24 cellular contexts compared by ENCODE assay signal in the genomic region with DNA sequence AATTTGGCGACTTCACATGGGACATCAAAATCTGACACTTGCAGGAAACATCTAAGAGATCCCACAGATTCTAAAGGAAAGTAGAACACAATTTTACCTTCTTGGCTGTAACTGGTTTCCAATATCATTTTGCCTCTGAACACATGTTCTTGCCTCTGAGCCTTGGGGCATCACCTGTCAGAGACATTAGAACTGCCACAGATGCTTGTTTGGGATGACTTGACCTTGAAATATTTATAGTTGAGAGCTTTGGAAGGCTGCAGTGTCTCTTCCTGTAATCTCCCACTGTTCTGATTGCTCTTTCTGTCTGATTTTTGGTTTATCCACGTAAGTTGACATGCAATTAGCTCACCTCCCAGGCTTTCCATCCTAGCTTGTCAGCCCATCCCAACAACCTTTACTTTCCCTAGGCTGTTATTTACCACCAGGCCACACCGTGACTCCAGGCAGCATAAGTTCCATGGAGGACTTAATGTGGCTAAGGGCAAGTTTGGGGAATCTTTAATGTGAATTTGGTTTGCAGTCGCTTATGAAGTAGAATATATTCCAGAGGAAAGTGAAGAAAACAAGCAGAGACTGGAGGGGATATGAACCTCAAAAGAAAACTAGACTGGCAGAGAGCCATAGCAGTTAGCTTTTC.
DNase-seq lines count a peak whose midpoint lies in the region; ATAC-seq, FAIRE-seq and TF ChIP-seq lines count a peak whose summit lies in the region.
"Had no signal": no experiment of that assay in that cellular context is flagged by ENCODE, and none has a peak within 500 bp of the region (broad histone marks: within the 10 kb centered on the region; RNA-seq: fewer than 3 reads in every experiment).

No MANE protein-coding gene starts in this region.

- no peak overlapping the region for H3K18ac ChIP-seq in trophoblast cell (ENCODE audit: low read length)

- H3K27me3 ChIP-seq in bronchial epithelial cell (ENCODE audit: control insufficient read depth, insufficient read depth, low read length) (no peaks in the 10 kb centered on the region), trophoblast cell (ENCODE audit: insufficient read depth, low read length) (no peaks in the 10 kb centered on the region), skeletal muscle tissue (ENCODE audit: control insufficient read depth in 3 of 3, insufficient read depth in 3 of 3, low read length in 3 of 3) (no peaks in the 10 kb centered on the region), H7 (ENCODE audit: control insufficient read depth, insufficient read depth, low read length) (no peaks in the 10 kb centered on the region)
- H3K27me3 ChIP-seq: BE2C had no signal

- no peak overlapping the region for H2BK120ac ChIP-seq in trophoblast cell (ENCODE audit: insufficient read depth, low read length, poor library complexity)

- no peaks in the 10 kb centered on the region for H3K36me3 ChIP-seq in bronchial epithelial cell (ENCODE audit: control insufficient read depth, insufficient read depth, low read length)
- no peaks in the 10 kb centered on the region for H3K36me3 ChIP-seq in trophoblast cell (ENCODE audit: control insufficient read depth in 1 of 2, insufficient read depth in 2 of 2, low read length in 2 of 2)
- H3K36me3 ChIP-seq in skeletal muscle tissue (ENCODE audit: control insufficient read depth in 3 of 3, insufficient read depth in 3 of 3, low read length in 3 of 3): no peaks in the 10 kb centered on the region
- no peaks in the 10 kb centered on the region for H3K36me3 ChIP-seq in H7 (replicated peaks; ENCODE audit: control insufficient read depth, insufficient read depth, low read length)
- H3K36me3 ChIP-seq: BE2C had no signal

- H3K4me3 ChIP-seq in bronchial epithelial cell (ENCODE audit: low read depth, low read length): no peak overlapping the region
- no peak overlapping the region for H3K4me3 ChIP-seq in trophoblast cell (ENCODE audit: low read depth, low read length)
- H3K4me3 ChIP-seq in skeletal muscle tissue (ENCODE audit: low read length in 3 of 3): peak overlapping the region in 2 of 3 donors; percentile 2 to 6
- no peak overlapping the region for H3K4me3 ChIP-seq in H7 (ENCODE audit: insufficient read depth, low read depth, low read length)
- H3K4me3 ChIP-seq: GM23338, K562 had no signal

- H3K4me3 Mint-ChIP-seq in activated CD4-positive, alpha-beta memory T cell treated with anti-CD3 and anti-CD28 coated beads, Interleukin-2, amount 10 ng/mL, durations not matched to agents 7 days and 5 days: no peak overlapping the region
- H3K4me3 Mint-ChIP-seq: CD14-positive monocyte; CD4-positive, alpha-beta memory T cell; GM23338; HFFc6 had no signal

- H3K4me2 ChIP-seq in trophoblast cell (ENCODE audit: low read length): no peak overlapping the region
- H3K4me2 ChIP-seq: GM23338 had no signal

- H3K4ac ChIP-seq in trophoblast cell (ENCODE audit: low read depth, low read length): no peak overlapping the region

- POLR2A ChIA-PET in activated CD4-positive, alpha-beta memory T cell treated with anti-CD3 and anti-CD28 coated beads, Interleukin-2, amount 10 ng/mL, durations not matched to agents 7 days and 5 days (lab: Charles Lee): no interaction called here

- no peak overlapping the region for H2BK5ac ChIP-seq in trophoblast cell (ENCODE audit: low read depth, low read length, poor library complexity)

- ATAC-seq in GM18873 (IDR thresholded peaks at IDR 0.05; ENCODE audit: low FRiP score, unreplicated experiment): no peak
- ATAC-seq: GM23338, HCT116, K562 had no signal

- H4K8ac ChIP-seq in trophoblast cell (ENCODE audit: low read depth, low read length): no peak overlapping the region

- no peak overlapping the region for H4K12ac ChIP-seq in trophoblast cell (ENCODE audit: low read depth, low read length)

- no peaks in the 10 kb centered on the region for H3K4me1 ChIP-seq in trophoblast cell (ENCODE audit: control insufficient read depth in 1 of 2, insufficient read depth in 2 of 2, low read length in 2 of 2)
- peaks cover 11 to 22% (median 19%) of the 10 kb centered on the region in 3 donors for H3K4me1 ChIP-seq in skeletal muscle tissue (ENCODE audit: control insufficient read depth in 3 of 3, insufficient read depth in 3 of 3, low read length in 3 of 3)
- H3K4me1 ChIP-seq: BE2C had no signal

- H3K9me3 ChIP-seq in trophoblast cell (ENCODE audit: insufficient read depth, low read depth, low read length) (no peaks in the 10 kb centered on the region), skeletal muscle tissue (ENCODE audit: control insufficient read depth in 3 of 3, low read length in 3 of 3) (no peaks in the 10 kb centered on the region)
- H3K9me3 ChIP-seq: BE2C had no signal

- H2AK5ac ChIP-seq in trophoblast cell (ENCODE audit: low read length): no peak overlapping the region

- CTCF ChIA-PET in activated CD4-positive, alpha-beta memory T cell treated with anti-CD3 and anti-CD28 coated beads, Interleukin-2, amount 10 ng/mL, durations not matched to agents 7 days and 5 days (lab: Charles Lee): no interaction called here

- no peaks in the 10 kb centered on the region for H3K79me2 ChIP-seq in trophoblast cell (ENCODE audit: control insufficient read depth, insufficient read depth, low read length, poor library complexity)

- no peak overlapping the region for H2BK12ac ChIP-seq in trophoblast cell (ENCODE audit: low read length)

- no CpG with 5 or more reads among the region's 4 CpGs for WGBS in trophoblast cell (ENCODE audit: extremely low coverage, insufficient coverage, insufficient read length)

- no peaks in the 10 kb centered on the region for H3K4me1 Mint-ChIP-seq in activated CD4-positive, alpha-beta memory T cell treated with anti-CD3 and anti-CD28 coated beads, Interleukin-2, amount 10 ng/mL, durations not matched to agents 7 days and 5 days
- H3K4me1 Mint-ChIP-seq: CD4-positive, alpha-beta memory T cell; GM23338 had no signal

- no peaks in the 10 kb centered on the region for H3K27me3 Mint-ChIP-seq in activated CD4-positive, alpha-beta memory T cell treated with anti-CD3 and anti-CD28 coated beads, Interleukin-2, amount 10 ng/mL, durations not matched to agents 7 days and 5 days
- H3K27me3 Mint-ChIP-seq: CD4-positive, alpha-beta memory T cell had no signal

- no peak overlapping the region for H3K27ac ChIP-seq in trophoblast cell (ENCODE audit: low read depth, low read length)
- peak overlapping the region; percentile 96 for H3K27ac ChIP-seq in skeletal muscle tissue (ENCODE audit: low read depth, low read length)

- no peak overlapping the region for H3K9ac ChIP-seq in trophoblast cell (ENCODE audit: low read length)
- peak overlapping the region; percentile 59 to 66 (median 66) for H3K9ac ChIP-seq in skeletal muscle tissue (ENCODE audit: low read depth in 1 of 3, low read length in 3 of 3)

- FAIRE-seq in bronchial epithelial cell (lab: Jason Lieb, UNC): peak; percentile 47
- FAIRE-seq: A204.1, G401.6, GM12891, H54, HTR-8/SVneo, K562 had no signal

- H3K23ac ChIP-seq in trophoblast cell (ENCODE audit: low read length): no peak overlapping the region

- H3K14ac ChIP-seq in trophoblast cell (ENCODE audit: low read length): no peak overlapping the region

- H3K27ac Mint-ChIP-seq in activated CD4-positive, alpha-beta memory T cell treated with anti-CD3 and anti-CD28 coated beads, Interleukin-2, amount 10 ng/mL, durations not matched to agents 7 days and 5 days: no peak overlapping the region
- H3K27ac Mint-ChIP-seq: CD14-positive monocyte; CD4-positive, alpha-beta memory T cell; GM23338; HFFc6 had no signal

- DNase-seq in LHCN-M2 (ENCODE audit: low read depth): peak; percentile 41
- DNase-seq in bronchial epithelial cell (ENCODE audit: low read depth): no peak
- peak; percentile 53 to 69 for DNase-seq in trophoblast cell
- DNase-seq in activated CD4-positive, alpha-beta memory T cell treated with anti-CD3 and anti-CD28 coated beads, Interleukin-2, amount 10 ng/mL, durations not matched to agents 7 days and 5 days: no peak
- DNase-seq in H7: no peak
- no peak for DNase-seq in NCI-H510A treated with DMSO at 0.1 percent for 48 hours (lab: John Stamatoyannopoulos, UW)
- DNase-seq: ACHN; BE2C; CD4-positive, alpha-beta memory T cell; DMS53; DND-41; HFFc6; IMR-90 had no signal

- H3K79me1 ChIP-seq in trophoblast cell (ENCODE audit: low read length): no peaks in the 10 kb centered on the region

- H2AFZ ChIP-seq in trophoblast cell (ENCODE audit: insufficient read depth, low read length, poor library complexity): no peak overlapping the region
- H2AFZ ChIP-seq: GM23338 had no signal

- no peak overlapping the region for H4K91ac ChIP-seq in trophoblast cell (ENCODE audit: low read depth, low read length)

- no peaks in the 10 kb centered on the region for H3K9me3 Mint-ChIP-seq in activated CD4-positive, alpha-beta memory T cell treated with anti-CD3 and anti-CD28 coated beads, Interleukin-2, amount 10 ng/mL, durations not matched to agents 7 days and 5 days
- H3K9me3 Mint-ChIP-seq: CD14-positive monocyte, GM23338, HFFc6 had no signal

- H3K36me3 Mint-ChIP-seq in activated CD4-positive, alpha-beta memory T cell treated with anti-CD3 and anti-CD28 coated beads, Interleukin-2, amount 10 ng/mL, durations not matched to agents 7 days and 5 days (ENCODE audit: low read depth): no peaks in the 10 kb centered on the region
- H3K36me3 Mint-ChIP-seq: CD14-positive monocyte; CD4-positive, alpha-beta memory T cell had no signal

- TF ChIP-seq CTCF in bronchial epithelial cell (IDR thresholded peaks at IDR 0.05; ENCODE audit: insufficient read depth, low read length, severe bottlenecking): no peak

Comparison
In these comparisons a context has a peak if more than half of its experiments do, and no peak if none do; other contexts are left out.
1. DNase-seq: peak in LHCN-M2 (single experiment) and trophoblast cell (2 of 2); none in bronchial epithelial cell (single experiment), activated CD4-positive, alpha-beta memory T cell treated with anti-CD3 and anti-CD28 coated beads, Interleukin-2, amount 10 ng/mL, durations not matched to agents 7 days and 5 days (single experiment), H7 (single experiment) and NCI-H510A treated with DMSO at 0.1 percent for 48 hours (single experiment).
2. H3K4me3 ChIP-seq: peak in skeletal muscle tissue (2 of 3); none in bronchial epithelial cell (single experiment), trophoblast cell (single experiment) and H7 (single experiment).